In genomic region chr4:5192678-5193077, GRCh38 we compare ENCODE assay signal across 22 cellular contexts.
"Had no signal": no experiment of that assay in that cellular context is flagged by ENCODE, and none has a peak within 500 bp of the region (broad histone marks: within the 10 kb centered on the region; RNA-seq: fewer than 3 reads in every experiment).

No MANE protein-coding gene starts in this region.

- H3K36me3 ChIP-seq: colonic mucosa, esophagus muscularis mucosa, esophagus squamous epithelium, gastrocnemius medialis, gastroesophageal sphincter, heart left ventricle, heart right ventricle had no signal

- ATAC-seq: effector memory CD8-positive, alpha-beta T cell; esophagus mucosa; foreskin keratinocyte; gastrocnemius medialis; gastroesophageal sphincter; heart left ventricle; heart right ventricle had no signal

- H3K4me1 Mint-ChIP-seq: endodermal cell had no signal

- H3K4me3 ChIP-seq: colonic mucosa, coronary artery, dorsolateral prefrontal cortex, esophagus muscularis mucosa, esophagus squamous epithelium, gastrocnemius medialis, gastroesophageal sphincter, heart left ventricle, heart right ventricle had no signal

- H3K27me3 ChIP-seq: colonic mucosa, dorsolateral prefrontal cortex, esophagus muscularis mucosa, esophagus squamous epithelium, foreskin keratinocyte, gastrocnemius medialis, gastroesophageal sphincter had no signal

- H3K4me1 ChIP-seq: colonic mucosa, esophagus muscularis mucosa, esophagus squamous epithelium, foreskin keratinocyte, gastrocnemius medialis, gastroesophageal sphincter, heart left ventricle, heart right ventricle had no signal

- DNase-seq: colonic mucosa; cortex of kidney; dorsolateral prefrontal cortex; effector CD4-positive, alpha-beta T cell; effector CD8-positive, alpha-beta T cell; effector memory CD4-positive, alpha-beta T cell; effector memory CD8-positive, alpha-beta T cell; endodermal cell; erythroblast; esophagus squamous epithelium; gastrocnemius medialis; glutamatergic neuron; head of caudate nucleus; heart left ventricle; heart right ventricle had no signal

- H3K27me3 Mint-ChIP-seq: dendritic cell treated with granulocyte-macrophage colony-stimulating factor and Interleukin-4, amounts not matched to agents 40 ng/mL and 50 ng/mL, for 4 days had no signal

- H3K27ac Mint-ChIP-seq: dendritic cell treated with granulocyte-macrophage colony-stimulating factor and Interleukin-4, amounts not matched to agents 40 ng/mL and 50 ng/mL, for 4 days; effector memory CD8-positive, alpha-beta T cell; endodermal cell had no signal

- H3K4me3 Mint-ChIP-seq: dendritic cell treated with granulocyte-macrophage colony-stimulating factor and Interleukin-4, amounts not matched to agents 40 ng/mL and 50 ng/mL, for 4 days; effector memory CD8-positive, alpha-beta T cell; endodermal cell had no signal

- H3K27ac ChIP-seq: colonic mucosa, coronary artery, dorsolateral prefrontal cortex, epithelial cell of prostate, esophagus muscularis mucosa, esophagus squamous epithelium, foreskin keratinocyte, gastrocnemius medialis, gastroesophageal sphincter, heart left ventricle, heart right ventricle had no signal

- H3K9me3 Mint-ChIP-seq: dendritic cell treated with granulocyte-macrophage colony-stimulating factor and Interleukin-4, amounts not matched to agents 40 ng/mL and 50 ng/mL, for 4 days; effector memory CD8-positive, alpha-beta T cell; endodermal cell had no signal

- H3K9me3 ChIP-seq: colonic mucosa, esophagus muscularis mucosa, esophagus squamous epithelium, gastrocnemius medialis, gastroesophageal sphincter, heart left ventricle, heart right ventricle had no signal
